Comparison of ENCODE assay signal across 16 cellular contexts in the genomic region with DNA sequence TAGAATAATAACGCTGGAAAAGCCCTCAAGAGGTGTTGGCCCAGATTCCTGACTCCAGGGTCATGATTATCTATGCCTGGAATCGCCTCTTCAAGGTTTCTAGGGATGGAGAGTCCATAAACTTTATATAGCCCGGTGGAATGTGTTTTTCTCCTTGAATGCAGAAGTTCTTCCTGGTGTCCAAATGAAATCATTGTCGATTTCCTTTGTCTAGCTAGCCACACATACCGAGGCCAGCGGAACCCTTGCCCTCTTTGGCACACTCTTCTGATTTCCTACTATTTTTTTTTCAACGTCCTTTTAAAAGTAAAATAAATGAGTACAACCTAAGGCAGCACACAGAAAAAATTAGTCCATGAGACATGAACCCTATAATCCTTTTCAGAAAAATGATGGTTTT.
"Had no signal": no experiment of that assay in that cellular context is flagged by ENCODE, and none has a peak within 500 bp of the region (broad histone marks: within the 10 kb centered on the region; RNA-seq: fewer than 3 reads in every experiment).

No MANE protein-coding gene starts in this region.

- H3K27me3 ChIP-seq: brain microvascular endothelial cell, gastrocnemius medialis, neutrophil had no signal

- H3K4me3 ChIP-seq: gastrocnemius medialis had no signal

- H3K9ac ChIP-seq: parathyroid adenoma had no signal

- H3K4me1 ChIP-seq: gastrocnemius medialis, parathyroid adenoma had no signal

- FAIRE-seq: colon had no signal

- H3K9me3 ChIP-seq: gastrocnemius medialis, neutrophil had no signal

- ATAC-seq: activated CD8-positive, alpha-beta memory T cell treated with anti-CD3 and anti-CD28 coated beads, Interleukin-2, amount 10 ng/mL, durations not matched to agents 7 days and 5 days; gastrocnemius medialis; natural killer cell treated with Interleukin-12 subunit alpha and Interleukin-12 subunit beta and Interleukin-15 and Interleukin-18, amount 100 ng/mL, for 72 hours had no signal

- H3K27ac ChIP-seq: gastrocnemius medialis, neutrophil, parathyroid adenoma, WERI-Rb-1 had no signal

- H3K36me3 ChIP-seq: brain microvascular endothelial cell, gastrocnemius medialis, neutrophil, WERI-Rb-1 had no signal

- DNase-seq: activated CD4-positive, alpha-beta memory T cell treated with anti-CD3 and anti-CD28 coated beads, Interleukin-2, amount 10 ng/mL, durations not matched to agents 7 days and 5 days; activated CD4-positive, alpha-beta T cell treated with anti-CD3 and anti-CD28 coated beads for 4 hours; activated CD8-positive, alpha-beta memory T cell treated with anti-CD3 and anti-CD28 coated beads, Interleukin-2, amount 10 ng/mL, durations not matched to agents 7 days and 5 days; brain microvascular endothelial cell; central memory CD4-positive, alpha-beta T cell; gastrocnemius medialis; mesenchymal stem cell; stimulated activated CD4-positive, alpha-beta T cell treated with anti-CD3 and anti-CD28 coated beads, Interleukin-1b, Interleukin-23, amount 100 ng/mL, for 48 hours; stimulated activated CD8-positive, alpha-beta memory T cell treated with anti-CD3 and anti-CD28 coated beads, Interleukin-4, amount 100 ng/mL, for 48 hours; stimulated activated naive CD4-positive, alpha-beta T cell; T-helper 2 cell; WERI-Rb-1 had no signal
